Comparison of ENCODE assay signal across 19 cellular contexts in genomic region chr4:165347647-165348569, GRCh38. TPM values are rescaled to one million over a fixed set of nuclear protein-coding genes. Genes with fewer than 3 reads are reported as not detected.
DNase-seq lines count a peak whose midpoint lies in the region; ATAC-seq, FAIRE-seq and TF ChIP-seq lines count a peak whose summit lies in the region.
"Had no signal": no experiment of that assay in that cellular context is flagged by ENCODE, and none has a peak within 500 bp of the region (broad histone marks: within the 10 kb centered on the region; RNA-seq: fewer than 3 reads in every experiment).

No MANE protein-coding gene starts in this region.

- H3K4me1 ChIP-seq in K562 (replicated peaks in 1 of 2; ENCODE audit: control insufficient read depth in 2 of 2, insufficient read depth in 2 of 2, low read length in 2 of 2) = peaks cover 3 to 11% of the 10 kb centered on the region in 2 experiments; a peak in 4 of 5 replicates
- H3K4me1 ChIP-seq in liver (ENCODE audit: control insufficient read depth in 4 of 4, insufficient read depth in 4 of 4, low read length in 3 of 4) = peaks cover 0 to 4% (median 2%) of the 10 kb centered on the region in 4 donors
- no peaks in the 10 kb centered on the region for H3K4me1 ChIP-seq in mucosa of descending colon (ENCODE audit: low read depth)
- H3K4me1 ChIP-seq: BE2C, Caco-2, HAP-1 had no signal

- in situ Hi-C loops in K562 (cut with MboI) = no loop called here

- H3K9me1 ChIP-seq in K562 (ENCODE audit: control insufficient read depth, insufficient read depth, low read length) = no peaks in the 10 kb centered on the region

- peaks cover 6% of the 10 kb centered on the region for H4K20me1 ChIP-seq in K562 (replicated peaks; ENCODE audit: control insufficient read depth, insufficient read depth, low read length)

- FAIRE-seq in K562 (lab: Jason Lieb, UNC) = no peak
- FAIRE-seq: A204.1, D721Med, G401.6, GM12891, GM19239 had no signal

- CTCF ChIA-PET in K562 (lab: Yijun Ruan, JAX; ENCODE audit: low intra/inter-chr PET ratio) = no interaction called here

- H3K27ac Mint-ChIP-seq in CD14-positive monocyte = peak overlapping the region in 1 of 7 donors; percentile 48
- H3K27ac Mint-ChIP-seq: CD4-positive, alpha-beta T cell had no signal

- H3K27ac ChIP-seq in K562 (ENCODE audit: extremely low read depth, low read depth, low read length) (no peak overlapping the region), liver (ENCODE audit: low read depth in 1 of 2, low read length in 2 of 2) (no peak overlapping the region)
- H3K27ac ChIP-seq: GM23248 had no signal

- no TSS peak for BruUV-seq in K562 (replicated peaks; lab: Mats Ljungman, UMichigan)

- 44% methylated on average over 3 of the region's 3 CpGs for WGBS in K562 (ENCODE audit: insufficient coverage, low coverage, missing lambda C conversion rate)
- WGBS in liver = 81% methylated on average over 3 of the region's 3 CpGs

- intact Hi-C loops in K562 (cut with micrococcal nuclease) = no loop called here
- intact Hi-C loops in mucosa of descending colon (cut with DNase I, micrococcal nuclease) = loop anchor here in 1 of 2 donors (10.0 kb wide), 1 partner anchor 213 kb away; no protein-coding TSS in a partner anchor
- intact Hi-C loops in CD14-positive monocyte (cut with micrococcal nuclease) = loop anchor here in 1 of 2 donors (10.0 kb wide), 1 partner anchor 223 kb away; no protein-coding TSS in a partner anchor

- POLR2A ChIA-PET in K562 (lab: Yijun Ruan, JAX) = interaction anchor here (0.7 kb wide), 1 partner anchor 27 kb away, joined by 3 read pairs; no protein-coding TSS in a partner anchor

- H3K9me3 ChIP-seq in K562 (replicated peaks; ENCODE audit: control insufficient read depth, insufficient read depth, low read depth, low read length) = no peaks in the 10 kb centered on the region
- H3K9me3 ChIP-seq in liver (ENCODE audit: control insufficient read depth in 4 of 4, low read length in 3 of 4) = no peaks in the 10 kb centered on the region
- no peaks in the 10 kb centered on the region for H3K9me3 ChIP-seq in mucosa of descending colon
- H3K9me3 ChIP-seq: BE2C, Caco-2, HAP-1 had no signal

- TF ChIP-seq RAD21 in K562 (CRISPR knock-in tag; conservative IDR thresholded peaks at IDR 0.05 in 1 of 2, IDR thresholded peaks at IDR 0.05 in 1 of 2) (no peak), liver (IDR thresholded peaks at IDR 0.05) (no peak)

- H2AFZ ChIP-seq in K562 (ENCODE audit: low read depth, low read length) = no peak overlapping the region
- H2AFZ ChIP-seq: GM23248 had no signal

- ATAC-seq in K562 (no peak), mucosa of descending colon (no peak)

- peaks cover 6 to 7% of the 10 kb centered on the region in 2 donors for H3K36me3 Mint-ChIP-seq in CD14-positive monocyte

- H3K9me3 Mint-ChIP-seq in CD14-positive monocyte = peaks cover 0 to 5% (median 0%) of the 10 kb centered on the region in 7 donors
- H3K9me3 Mint-ChIP-seq: CD4-positive, alpha-beta T cell had no signal

- 0 out of 2 replicates have a peak overlapping the region, but pooled peaks have one; percentile 1 for H3K4me2 ChIP-seq in K562 (ENCODE audit: insufficient read depth, low read length)

- H3K4me1 Mint-ChIP-seq in CD14-positive monocyte = peaks cover 20% of the 10 kb centered on the region

- peaks cover 0 to 4% (median 0%) of the 10 kb centered on the region in 3 donors for H3K27me3 Mint-ChIP-seq in CD14-positive monocyte (ENCODE audit: low read depth in 3 of 3)

- TF ChIP-seq POLR2A in K562 (conservative IDR thresholded peaks at IDR 0.05) = no peak

- H3K9ac ChIP-seq in K562 (ENCODE audit: insufficient read depth in 1 of 2, low read depth in 2 of 2, low read length in 2 of 2) (no peak overlapping the region), liver (ENCODE audit: low read depth in 1 of 2, low read length in 2 of 2) (no peak overlapping the region)
- H3K9ac ChIP-seq: GM23248 had no signal

- H3K27me3 ChIP-seq in K562 (ENCODE audit: control insufficient read depth in 2 of 2, insufficient read depth in 2 of 2, low read length in 2 of 2) = no peaks in the 10 kb centered on the region
- H3K27me3 ChIP-seq in liver (ENCODE audit: control insufficient read depth in 4 of 4, insufficient read depth in 4 of 4, low read length in 3 of 4) = no peaks in the 10 kb centered on the region
- H3K27me3 ChIP-seq: BE2C had no signal

- DNase-seq in SK-N-DZ (ENCODE audit: low spot score) = peak; percentile 33
- no peak for DNase-seq in K562 (ENCODE audit: extremely low read depth in 1 of 4, low spot score in 3 of 4)
- no peak for DNase-seq in NCI-H2227 treated with DMSO at 0.1 percent for 48 hours (lab: John Stamatoyannopoulos, UW)
- no peak for DNase-seq in mucosa of descending colon
- DNase-seq in CD14-positive monocyte (ENCODE audit: low spot score) = no peak
- DNase-seq: ACHN; BE2C; C1 segment of cervical spinal cord; Caco-2; CD4-positive, alpha-beta T cell had no signal

- H3K36me3 ChIP-seq in K562 (ENCODE audit: control insufficient read depth, insufficient read depth, low read length) = peaks cover 10% of the 10 kb centered on the region; the same call in 1 of the 3 replicates
- H3K36me3 ChIP-seq in liver (ENCODE audit: control insufficient read depth in 4 of 4, insufficient read depth in 3 of 4, low read depth in 1 of 4, low read length in 3 of 4) = peaks cover 0 to 3% (median 1%) of the 10 kb centered on the region in 4 donors
- no peaks in the 10 kb centered on the region for H3K36me3 ChIP-seq in mucosa of descending colon (ENCODE audit: low read depth)
- H3K36me3 ChIP-seq: HAP-1 had no signal

- H3K4me3 ChIP-seq in K562 (no peak overlapping the region), liver (ENCODE audit: low read depth in 1 of 3, low read length in 3 of 3) (no peak overlapping the region), mucosa of descending colon (no peak overlapping the region)
- H3K4me3 ChIP-seq: GM23248, HAP-1 had no signal

- no peak for TF ChIP-seq EP300 in K562 (IDR thresholded peaks at IDR 0.05; ENCODE audit: low read length)

- no peak for TF ChIP-seq CTCF in K562 (IDR thresholded peaks at IDR 0.05 in 2 of 3, conservative IDR thresholded peaks at IDR 0.05 in 1 of 3; ENCODE audit: insufficient read depth in 2 of 3, low read depth in 1 of 3, low read length in 3 of 3)
- TF ChIP-seq CTCF in liver (IDR thresholded peaks at IDR 0.05; ENCODE audit: low read depth, low read length, missing input control) = no peak
- TF ChIP-seq CTCF in mucosa of descending colon (IDR thresholded peaks at IDR 0.05) = no peak
- TF ChIP-seq CTCF in CD14-positive monocyte (IDR thresholded peaks at IDR 0.05) = no peak

- no peaks in the 10 kb centered on the region for H3K79me2 ChIP-seq in K562 (ENCODE audit: control insufficient read depth, insufficient read depth, low read length)

- no peak overlapping the region for H3K4me3 Mint-ChIP-seq in CD14-positive monocyte
- H3K4me3 Mint-ChIP-seq: CD4-positive, alpha-beta T cell had no signal

RNA-seq across cellular contexts. Expression of gene MSMO1, which starts 20.4 kb away (rescaled TPM):
- 129 and 134 TPM in 2 replicates for polyA plus RNA-seq in SK-N-DZ (2014; cell fraction: cytosol; rRNA removed)
- 54.2 and 64.7 TPM in 2 replicates for polyA plus RNA-seq in SK-N-DZ (2014; cell fraction: nucleus; rRNA removed)
- total RNA-seq in K562 (2011; cell fraction: chromatin; rRNA removed; ENCODE audit: low replicate concordance) = 111 and 411 TPM in 2 replicates
- 106 and 148 TPM in 2 replicates for total RNA-seq in K562 (2011; cell fraction: nucleolus; rRNA removed)
- total RNA-seq in K562 (2011; cell fraction: nucleoplasm; rRNA removed) = 276 and 345 TPM in 2 replicates
- total RNA-seq in K562 (2014; rRNA removed) (41.0 and 47.1 TPM in 2 replicates), K562 (2014; rRNA removed; fragmentation: Illumina TruSeq; extraction: Trizol) (68.9 and 73.4 TPM in 2 replicates), K562 (2015; rRNA removed; fragmentation: Illumina TruSeq; extraction: Trizol) (28.5 and 32.0 TPM in 2 replicates), K562 (2021) (39.2 and 41.2 TPM in 2 replicates), liver (100 to 1,000 TPM; 448 to 721 TPM), mucosa of descending colon (100 to 1,000 TPM in 2 of 3 donors, 10 to 100 TPM in 1; 41.1 to 123 (median 117) TPM)
- polyA plus RNA-seq in K562 (2011; rRNA removed) (172 and 179 TPM in 2 replicates), K562 (2014; fragmentation: Illumina TruSeq; extraction: Trizol) (54.6 and 63.5 TPM in 2 replicates), K562 (2014; fragmentation: Nextera tagmentation; extraction: Ambion mirVana) (10 to 100 TPM; 79.5 to 86.8 TPM), K562 (2014; rRNA removed) (51.7 and 58.9 TPM in 2 replicates), liver (100 to 1,000 TPM; 153 to 204 TPM), CD14-positive monocyte (1 to 10 TPM; 6.0 to 7.6 TPM)
- 49.3 and 163 TPM in 2 replicates for polyA plus RNA-seq in K562 (2011; cell fraction: cytosol; rRNA removed)
- polyA plus RNA-seq in K562 (2011; cell fraction: nucleus; rRNA removed) = 47.9 and 86.1 TPM in 2 replicates
- 26.0 and 41.1 TPM in 2 replicates for polyA plus RNA-seq in K562 (2012)
- polyA minus RNA-seq in K562 (2011; rRNA and poly(A)+ RNA removed) = 121 and 167 TPM in 2 replicates
- 55.9 and 66.0 TPM in 2 replicates for polyA minus RNA-seq in K562 (2011; cell fraction: cytosol; rRNA and poly(A)+ RNA removed)
- polyA minus RNA-seq in K562 (2011; cell fraction: nucleus; rRNA and poly(A)+ RNA removed) = 55.2 and 132 TPM in 2 replicates

RNA-seq across cellular contexts. Expression of gene CPE, which starts 30.9 kb away (rescaled TPM):
- polyA plus RNA-seq in SK-N-DZ (2014; cell fraction: cytosol; rRNA removed) = 106 and 113 TPM in 2 replicates
- polyA plus RNA-seq in SK-N-DZ (2014; cell fraction: nucleus; rRNA removed) = 38.1 and 46.7 TPM in 2 replicates
- not detected in 2 replicates for total RNA-seq in K562 (2011; cell fraction: chromatin; rRNA removed; ENCODE audit: low replicate concordance)
- total RNA-seq in K562 (2011; cell fraction: nucleolus; rRNA removed) = not detected in 2 replicates
- not detected in 2 replicates for total RNA-seq in K562 (2011; cell fraction: nucleoplasm; rRNA removed)
- total RNA-seq in K562 (2014; rRNA removed) = not detected in 2 replicates
- not detected in 2 replicates for total RNA-seq in K562 (2014; rRNA removed; fragmentation: Illumina TruSeq; extraction: Trizol)
- not detected in 2 replicates for total RNA-seq in K562 (2015; rRNA removed; fragmentation: Illumina TruSeq; extraction: Trizol)
- 0.16 and 0.22 TPM in 2 replicates for total RNA-seq in K562 (2021)
- 0.06 and 0.09 TPM in 2 replicates for polyA plus RNA-seq in K562 (2011; rRNA removed)
- polyA plus RNA-seq in K562 (2011; cell fraction: cytosol; rRNA removed) = 0.03 TPM in 1 of 2 replicates, not detected in the other
- polyA plus RNA-seq in K562 (2011; cell fraction: nucleus; rRNA removed) = not detected in 2 replicates
- polyA plus RNA-seq in K562 (2012) = 0.03 TPM in 1 of 2 replicates, not detected in the other
- 0.04 TPM in 1 of 2 replicates, not detected in the other for polyA plus RNA-seq in K562 (2014; fragmentation: Illumina TruSeq; extraction: Trizol)
- polyA plus RNA-seq in K562 (2014; fragmentation: Nextera tagmentation; extraction: Ambion mirVana) = under 1 TPM in 1 of 2 experiments, not detected in 1; 0.04 TPM
- 0.11 TPM in 1 of 2 replicates, not detected in the other for polyA plus RNA-seq in K562 (2014; rRNA removed)
- polyA minus RNA-seq in K562 (2011; rRNA and poly(A)+ RNA removed) = 0.24 TPM in 1 of 2 replicates, not detected in the other
- polyA minus RNA-seq in K562 (2011; cell fraction: cytosol; rRNA and poly(A)+ RNA removed) = 2.8 TPM in 1 of 2 replicates, not detected in the other
- not detected in 2 replicates for polyA minus RNA-seq in K562 (2011; cell fraction: nucleus; rRNA and poly(A)+ RNA removed)
- 1 to 10 TPM; 3.6 to 5.6 TPM for total RNA-seq in liver
- 1 to 10 TPM; 3.0 to 5.4 TPM for polyA plus RNA-seq in liver
- total RNA-seq in mucosa of descending colon = 10 to 100 TPM; 26.3 to 39.9 (median 33.9) TPM
- polyA plus RNA-seq in CD14-positive monocyte = under 1 TPM in 1 of 2 donors, not detected in 1; 0.09 TPM
- total RNA-seq: CD4-positive, alpha-beta T cell; HT-29 had no signal

Comparison
In these comparisons a context has a peak if more than half of its experiments do, and no peak if none do; other contexts are left out.
1. RNA of gene CPE, which starts 30.9 kb away (total RNA-seq): 26.3 to 39.9 TPM in mucosa of descending colon; 3.6 to 5.6 TPM in liver and 0.16 to 0.22 TPM in K562; every median in the first group is over 4 times any median in the second.